1 cellular context compared by ENCODE assay signal in the genomic region with DNA sequence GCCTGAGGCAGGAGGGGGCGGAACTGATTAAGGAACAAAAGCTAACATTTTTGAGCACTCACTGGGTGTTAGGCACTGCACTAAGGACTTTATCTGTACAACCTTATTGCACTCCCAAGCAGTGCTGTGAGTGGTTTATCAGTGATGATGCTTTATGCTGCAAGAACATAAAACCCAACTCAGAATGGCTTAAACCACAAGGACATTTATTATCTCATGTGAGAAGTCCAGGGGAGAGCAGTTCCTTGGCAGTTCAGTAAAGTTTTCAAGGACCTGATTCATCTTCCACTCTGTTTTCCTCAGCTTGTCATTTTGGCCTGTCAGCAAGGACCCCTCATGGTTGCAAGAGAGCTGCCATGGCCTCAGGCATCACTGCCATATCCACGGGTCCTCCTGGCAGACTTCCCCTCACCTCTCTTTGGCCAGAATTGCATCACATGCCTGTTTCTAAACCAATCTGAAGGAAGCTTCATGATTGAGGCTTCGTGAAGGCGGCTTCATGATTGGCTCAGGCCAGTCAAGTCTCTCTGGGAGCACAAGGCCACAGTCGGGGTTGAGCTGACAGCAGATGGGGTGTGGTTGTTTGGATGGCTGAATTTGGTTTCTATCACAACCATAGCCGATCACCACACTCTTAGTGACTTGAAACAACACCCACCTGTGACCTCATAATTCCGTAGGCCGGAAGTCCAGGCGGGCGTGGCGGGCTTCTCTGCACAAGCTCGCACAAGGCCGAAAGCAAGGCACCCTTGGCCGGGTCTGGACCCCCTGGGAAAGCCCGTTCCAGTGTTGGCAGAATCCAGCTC.
TF ChIP-seq lines count a peak whose summit lies in the region.

No MANE protein-coding gene starts in this region.

TF ChIP-seq in SK-N-SH treated with all-trans-retinoic acid at 6 μM for 48 hours, 23 proteins besides CTCF, POLR2A, EP300 and RAD21 (continued from another document):
- TF ChIP-seq, protein P1, sequence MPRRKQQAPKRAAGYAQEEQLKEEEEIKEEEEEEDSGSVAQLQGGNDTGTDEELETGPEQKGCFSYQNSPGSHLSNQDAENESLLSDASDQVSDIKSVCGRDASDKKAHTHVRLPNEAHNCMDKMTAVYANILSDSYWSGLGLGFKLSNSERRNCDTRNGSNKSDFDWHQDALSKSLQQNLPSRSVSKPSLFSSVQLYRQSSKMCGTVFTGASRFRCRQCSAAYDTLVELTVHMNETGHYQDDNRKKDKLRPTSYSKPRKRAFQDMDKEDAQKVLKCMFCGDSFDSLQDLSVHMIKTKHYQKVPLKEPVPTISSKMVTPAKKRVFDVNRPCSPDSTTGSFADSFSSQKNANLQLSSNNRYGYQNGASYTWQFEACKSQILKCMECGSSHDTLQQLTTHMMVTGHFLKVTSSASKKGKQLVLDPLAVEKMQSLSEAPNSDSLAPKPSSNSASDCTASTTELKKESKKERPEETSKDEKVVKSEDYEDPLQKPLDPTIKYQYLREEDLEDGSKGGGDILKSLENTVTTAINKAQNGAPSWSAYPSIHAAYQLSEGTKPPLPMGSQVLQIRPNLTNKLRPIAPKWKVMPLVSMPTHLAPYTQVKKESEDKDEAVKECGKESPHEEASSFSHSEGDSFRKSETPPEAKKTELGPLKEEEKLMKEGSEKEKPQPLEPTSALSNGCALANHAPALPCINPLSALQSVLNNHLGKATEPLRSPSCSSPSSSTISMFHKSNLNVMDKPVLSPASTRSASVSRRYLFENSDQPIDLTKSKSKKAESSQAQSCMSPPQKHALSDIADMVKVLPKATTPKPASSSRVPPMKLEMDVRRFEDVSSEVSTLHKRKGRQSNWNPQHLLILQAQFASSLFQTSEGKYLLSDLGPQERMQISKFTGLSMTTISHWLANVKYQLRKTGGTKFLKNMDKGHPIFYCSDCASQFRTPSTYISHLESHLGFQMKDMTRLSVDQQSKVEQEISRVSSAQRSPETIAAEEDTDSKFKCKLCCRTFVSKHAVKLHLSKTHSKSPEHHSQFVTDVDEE (CRISPR knock-in tag; IDR thresholded peaks at IDR 0.05), result no peak
- TF ChIP-seq ZNF565 (CRISPR knock-in tag; conservative IDR thresholded peaks at IDR 0.05; ENCODE audit: low read depth) (no peak), CSDC2 (CRISPR knock-in tag; IDR thresholded peaks at IDR 0.05) (no peak), BACH2 (CRISPR knock-in tag; IDR thresholded peaks at IDR 0.05; ENCODE audit: borderline replicate concordance) (no peak), ESRRG (CRISPR knock-in tag; IDR thresholded peaks at IDR 0.05) (no peak), ZFP30 (CRISPR knock-in tag; IDR thresholded peaks at IDR 0.05) (no peak), ZNF8 (CRISPR knock-in tag; IDR thresholded peaks at IDR 0.05) (no peak), ZNF70 (CRISPR knock-in tag; IDR thresholded peaks at IDR 0.05) (no peak), PPARA (CRISPR knock-in tag; IDR thresholded peaks at IDR 0.05; ENCODE audit: borderline replicate concordance) (no peak), ZFP3 (CRISPR knock-in tag; IDR thresholded peaks at IDR 0.05) (no peak)
